In genomic region chr19:17555929-17556813, GRCh38 we compare ENCODE assay signal across 8 cellular contexts. TPM values are rescaled to one million over a fixed set of nuclear protein-coding genes. Genes with fewer than 3 reads are reported as not detected.
A peak's percentile ranks its signal among the peaks of the same experiment; 100 is the strongest.
DNase-seq lines count a peak whose midpoint lies in the region; ATAC-seq and TF ChIP-seq lines count a peak whose summit lies in the region.

No MANE protein-coding gene starts in this region.

- peak overlapping the region; percentile 96 for H3K4me2 ChIP-seq in skeletal muscle satellite cell (ENCODE audit: low read length)

- intact Hi-C loops in CD14-positive monocyte (cut with micrococcal nuclease): loop anchor here (5.0 kb wide), 1 partner anchor 44 kb away; the partner anchor contains the start of gene PGLS (in 2 of the 2)

- ATAC-seq in GM18909 (IDR thresholded peaks at IDR 0.05; ENCODE audit: poor library complexity, unreplicated experiment) (peak; percentile 33), HG03159 (IDR thresholded peaks at IDR 0.05; ENCODE audit: unreplicated experiment) (peak; percentile 29)

- in situ Hi-C loops in brain microvascular endothelial cell (cut with HindIII; ENCODE audit: low pct_ligation_motif_present, low sequenced_read_pairs): no loop called here

- H3K9me3 ChIP-seq in skeletal muscle satellite cell (replicated peaks; ENCODE audit: low read length): no peaks in the 10 kb centered on the region

- TF ChIP-seq CTCF in CD14-positive monocyte (IDR thresholded peaks at IDR 0.05) (no peak), brain microvascular endothelial cell (IDR thresholded peaks at IDR 0.05; ENCODE audit: low read depth, low read length, missing control alignments) (peak; percentile 33)

- peak overlapping the region; percentile 83 to 91 for H3K4me3 Mint-ChIP-seq in CD14-positive monocyte

- peaks cover 0 to 2% (median 0%) of the 10 kb centered on the region in 7 donors for H3K9me3 Mint-ChIP-seq in CD14-positive monocyte

- H3K36me3 ChIP-seq in brain microvascular endothelial cell (replicated peaks) (peaks cover 27% of the 10 kb centered on the region), skeletal muscle satellite cell (ENCODE audit: insufficient read depth, low read length) (peaks cover 21% of the 10 kb centered on the region)

- H3K4me1 ChIP-seq in skeletal muscle satellite cell (ENCODE audit: control insufficient read depth, insufficient read depth, low read length): peaks cover 25% of the 10 kb centered on the region

- peak overlapping the region; percentile 62 for H3K27ac ChIP-seq in brain microvascular endothelial cell

- peaks cover 44% of the 10 kb centered on the region for H3K4me1 Mint-ChIP-seq in CD14-positive monocyte

- H3K27me3 ChIP-seq in brain microvascular endothelial cell (replicated peaks) (no peaks in the 10 kb centered on the region), skeletal muscle satellite cell (ENCODE audit: control insufficient read depth, insufficient read depth, low read length) (no peaks in the 10 kb centered on the region)

- peak overlapping the region; percentile 89 to 99 (median 94) for H3K27ac Mint-ChIP-seq in CD14-positive monocyte

- peak overlapping the region; percentile 91 for H3K9ac ChIP-seq in skeletal muscle satellite cell (ENCODE audit: low read depth, low read length)

- peaks cover 0 to 5% (median 1%) of the 10 kb centered on the region in 3 donors for H3K27me3 Mint-ChIP-seq in CD14-positive monocyte (ENCODE audit: low read depth in 3 of 3)

- H3K36me3 Mint-ChIP-seq in CD14-positive monocyte: peaks cover 14 to 27% of the 10 kb centered on the region in 2 donors

- peak; percentile 79 for DNase-seq in CD14-positive monocyte (ENCODE audit: low spot score)
- peak; percentile 82 for DNase-seq in RKO (ENCODE audit: low spot score)
- peak; percentile 25 for DNase-seq in brain microvascular endothelial cell
- DNase-seq in iris pigment epithelial cell (ENCODE audit: low read depth): peak; percentile 57
- no peak for DNase-seq in NCI-H526 treated with DMSO at 0.1 percent for 48 hours (lab: John Stamatoyannopoulos, UW)

- H3K4me3 ChIP-seq in brain microvascular endothelial cell (ENCODE audit: low read depth, low read length) (peak overlapping the region; percentile 89), skeletal muscle satellite cell (ENCODE audit: low read length) (peak overlapping the region; percentile 98)

RNA-seq across cellular contexts. Expression of gene COLGALT1, which starts 0.7 kb away (rescaled TPM):
- 10 to 100 TPM; 66.8 to 68.8 TPM for polyA plus RNA-seq in CD14-positive monocyte
- total RNA-seq in skeletal muscle satellite cell (2012; rRNA removed): 96.8 and 112 TPM in 2 replicates

RNA-seq across cellular contexts. Expression of gene PGLS, which starts 44.7 kb away (rescaled TPM):
- 100 to 1,000 TPM; 141 to 158 TPM for polyA plus RNA-seq in CD14-positive monocyte
- 58.6 and 78.9 TPM in 2 replicates for total RNA-seq in skeletal muscle satellite cell (2012; rRNA removed)
